In genomic region chr12:79737875-79738718, GRCh38 we compare ENCODE assay signal across 1 cellular context.
TF ChIP-seq lines count a peak whose summit lies in the region.

No MANE protein-coding gene starts in this region.

TF ChIP-seq in HepG2, 621 proteins besides CTCF, POLR2A, EP300 and RAD21 (continued from another document):
- TF ChIP-seq TFDP2 (CRISPR knock-in tag; IDR thresholded peaks at IDR 0.05) (no peak), NR2F2 (IDR thresholded peaks at IDR 0.05; ENCODE audit: borderline replicate concordance, low read depth) (no peak), TEAD3 (CRISPR knock-in tag; optimal IDR thresholded peaks at IDR 0.05; ENCODE audit: borderline replicate concordance) (peak; percentile 17), ZBTB42 (CRISPR knock-in tag; IDR thresholded peaks at IDR 0.05) (no peak), KAT8 (CRISPR knock-in tag; IDR thresholded peaks at IDR 0.05) (peak; percentile 42; the same call in 1 of the 2 replicates), PPARG (CRISPR knock-in tag; conservative IDR thresholded peaks at IDR 0.05) (0 out of 2 replicates have a peak, but pooled peaks have one; percentile 18), ARID5B (CRISPR knock-in tag; IDR thresholded peaks at IDR 0.05) (peak; percentile 46; the same call in 1 of the 2 replicates), ARID3A (IDR thresholded peaks at IDR 0.05; ENCODE audit: low read depth, low read length) (peak; percentile 68), KLF12 (CRISPR knock-in tag; IDR thresholded peaks at IDR 0.05; ENCODE audit: borderline replicate concordance) (0 out of 2 replicates have a peak, but pooled peaks have one; percentile 15), ZNF710 (CRISPR knock-in tag; IDR thresholded peaks at IDR 0.05; ENCODE audit: borderline replicate concordance) (no peak), ZNF354B (CRISPR knock-in tag; IDR thresholded peaks at IDR 0.05) (0 out of 2 replicates have a peak, but pooled peaks have one; percentile 34), TARDBP (CRISPR knock-in tag; IDR thresholded peaks at IDR 0.05) (0 out of 2 replicates have a peak, but pooled peaks have one; percentile 23)
